Comparison of ENCODE assay signal across 2 cellular contexts in the genomic region with DNA sequence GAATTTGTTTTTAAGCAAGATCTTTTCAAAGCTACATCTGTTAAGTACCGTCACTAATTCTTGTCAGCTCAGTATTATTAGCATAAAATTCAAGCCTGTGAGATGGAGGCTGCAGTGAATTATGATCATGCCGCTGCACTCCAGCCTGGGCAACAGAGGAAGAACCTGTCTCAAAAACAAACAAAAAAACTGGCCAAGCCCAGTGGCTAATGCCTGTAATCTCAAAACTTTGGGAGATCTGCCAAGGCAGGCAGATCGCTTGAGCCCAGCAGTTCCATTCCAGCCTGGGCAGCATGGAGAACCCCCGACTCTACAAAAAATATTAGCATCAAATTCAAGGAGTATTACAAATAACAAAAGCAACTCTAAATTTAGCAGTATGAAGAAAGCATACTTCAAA.
TF ChIP-seq lines count a peak whose summit lies in the region.

No MANE protein-coding gene starts in this region.

TF ChIP-seq in SK-N-SH, 30 proteins besides CTCF, POLR2A, EP300 and RAD21 (continued from another document):
- TF ChIP-seq, protein P1, sequence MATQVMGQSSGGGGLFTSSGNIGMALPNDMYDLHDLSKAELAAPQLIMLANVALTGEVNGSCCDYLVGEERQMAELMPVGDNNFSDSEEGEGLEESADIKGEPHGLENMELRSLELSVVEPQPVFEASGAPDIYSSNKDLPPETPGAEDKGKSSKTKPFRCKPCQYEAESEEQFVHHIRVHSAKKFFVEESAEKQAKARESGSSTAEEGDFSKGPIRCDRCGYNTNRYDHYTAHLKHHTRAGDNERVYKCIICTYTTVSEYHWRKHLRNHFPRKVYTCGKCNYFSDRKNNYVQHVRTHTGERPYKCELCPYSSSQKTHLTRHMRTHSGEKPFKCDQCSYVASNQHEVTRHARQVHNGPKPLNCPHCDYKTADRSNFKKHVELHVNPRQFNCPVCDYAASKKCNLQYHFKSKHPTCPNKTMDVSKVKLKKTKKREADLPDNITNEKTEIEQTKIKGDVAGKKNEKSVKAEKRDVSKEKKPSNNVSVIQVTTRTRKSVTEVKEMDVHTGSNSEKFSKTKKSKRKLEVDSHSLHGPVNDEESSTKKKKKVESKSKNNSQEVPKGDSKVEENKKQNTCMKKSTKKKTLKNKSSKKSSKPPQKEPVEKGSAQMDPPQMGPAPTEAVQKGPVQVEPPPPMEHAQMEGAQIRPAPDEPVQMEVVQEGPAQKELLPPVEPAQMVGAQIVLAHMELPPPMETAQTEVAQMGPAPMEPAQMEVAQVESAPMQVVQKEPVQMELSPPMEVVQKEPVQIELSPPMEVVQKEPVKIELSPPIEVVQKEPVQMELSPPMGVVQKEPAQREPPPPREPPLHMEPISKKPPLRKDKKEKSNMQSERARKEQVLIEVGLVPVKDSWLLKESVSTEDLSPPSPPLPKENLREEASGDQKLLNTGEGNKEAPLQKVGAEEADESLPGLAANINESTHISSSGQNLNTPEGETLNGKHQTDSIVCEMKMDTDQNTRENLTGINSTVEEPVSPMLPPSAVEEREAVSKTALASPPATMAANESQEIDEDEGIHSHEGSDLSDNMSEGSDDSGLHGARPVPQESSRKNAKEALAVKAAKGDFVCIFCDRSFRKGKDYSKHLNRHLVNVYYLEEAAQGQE (IDR thresholded peaks at IDR 0.05; ENCODE audit: low read depth, low read length) = no peak
- TF ChIP-seq, protein P2, sequence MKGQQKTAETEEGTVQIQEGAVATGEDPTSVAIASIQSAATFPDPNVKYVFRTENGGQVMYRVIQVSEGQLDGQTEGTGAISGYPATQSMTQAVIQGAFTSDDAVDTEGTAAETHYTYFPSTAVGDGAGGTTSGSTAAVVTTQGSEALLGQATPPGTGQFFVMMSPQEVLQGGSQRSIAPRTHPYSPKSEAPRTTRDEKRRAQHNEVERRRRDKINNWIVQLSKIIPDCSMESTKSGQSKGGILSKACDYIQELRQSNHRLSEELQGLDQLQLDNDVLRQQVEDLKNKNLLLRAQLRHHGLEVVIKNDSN (IDR thresholded peaks at IDR 0.05; ENCODE audit: borderline replicate concordance, low read depth) = no peak
- TF ChIP-seq, protein P3, sequence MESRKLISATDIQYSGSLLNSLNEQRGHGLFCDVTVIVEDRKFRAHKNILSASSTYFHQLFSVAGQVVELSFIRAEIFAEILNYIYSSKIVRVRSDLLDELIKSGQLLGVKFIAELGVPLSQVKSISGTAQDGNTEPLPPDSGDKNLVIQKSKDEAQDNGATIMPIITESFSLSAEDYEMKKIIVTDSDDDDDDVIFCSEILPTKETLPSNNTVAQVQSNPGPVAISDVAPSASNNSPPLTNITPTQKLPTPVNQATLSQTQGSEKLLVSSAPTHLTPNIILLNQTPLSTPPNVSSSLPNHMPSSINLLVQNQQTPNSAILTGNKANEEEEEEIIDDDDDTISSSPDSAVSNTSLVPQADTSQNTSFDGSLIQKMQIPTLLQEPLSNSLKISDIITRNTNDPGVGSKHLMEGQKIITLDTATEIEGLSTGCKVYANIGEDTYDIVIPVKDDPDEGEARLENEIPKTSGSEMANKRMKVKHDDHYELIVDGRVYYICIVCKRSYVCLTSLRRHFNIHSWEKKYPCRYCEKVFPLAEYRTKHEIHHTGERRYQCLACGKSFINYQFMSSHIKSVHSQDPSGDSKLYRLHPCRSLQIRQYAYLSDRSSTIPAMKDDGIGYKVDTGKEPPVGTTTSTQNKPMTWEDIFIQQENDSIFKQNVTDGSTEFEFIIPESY (IDR thresholded peaks at IDR 0.05; ENCODE audit: borderline replicate concordance, low read depth) = no peak
- TF ChIP-seq CHD2 (IDR thresholded peaks at IDR 0.05; ENCODE audit: low read length, partially characterized antibody) (no peak), TEAD4 (IDR thresholded peaks at IDR 0.05; ENCODE audit: borderline replicate concordance, insufficient read depth) (no peak), FOSL2 (IDR thresholded peaks at IDR 0.05; ENCODE audit: borderline replicate concordance, low read depth) (no peak), NFIC (IDR thresholded peaks at IDR 0.05; ENCODE audit: borderline replicate concordance) (no peak)
TF ChIP-seq in SK-N-SH: peak in this region for 0.

TF ChIP-seq in SK-N-SH treated with all-trans-retinoic acid at 6 μM for 48 hours, 23 proteins besides CTCF, POLR2A, EP300 and RAD21 (continued from another document):
- TF ChIP-seq, protein P4, sequence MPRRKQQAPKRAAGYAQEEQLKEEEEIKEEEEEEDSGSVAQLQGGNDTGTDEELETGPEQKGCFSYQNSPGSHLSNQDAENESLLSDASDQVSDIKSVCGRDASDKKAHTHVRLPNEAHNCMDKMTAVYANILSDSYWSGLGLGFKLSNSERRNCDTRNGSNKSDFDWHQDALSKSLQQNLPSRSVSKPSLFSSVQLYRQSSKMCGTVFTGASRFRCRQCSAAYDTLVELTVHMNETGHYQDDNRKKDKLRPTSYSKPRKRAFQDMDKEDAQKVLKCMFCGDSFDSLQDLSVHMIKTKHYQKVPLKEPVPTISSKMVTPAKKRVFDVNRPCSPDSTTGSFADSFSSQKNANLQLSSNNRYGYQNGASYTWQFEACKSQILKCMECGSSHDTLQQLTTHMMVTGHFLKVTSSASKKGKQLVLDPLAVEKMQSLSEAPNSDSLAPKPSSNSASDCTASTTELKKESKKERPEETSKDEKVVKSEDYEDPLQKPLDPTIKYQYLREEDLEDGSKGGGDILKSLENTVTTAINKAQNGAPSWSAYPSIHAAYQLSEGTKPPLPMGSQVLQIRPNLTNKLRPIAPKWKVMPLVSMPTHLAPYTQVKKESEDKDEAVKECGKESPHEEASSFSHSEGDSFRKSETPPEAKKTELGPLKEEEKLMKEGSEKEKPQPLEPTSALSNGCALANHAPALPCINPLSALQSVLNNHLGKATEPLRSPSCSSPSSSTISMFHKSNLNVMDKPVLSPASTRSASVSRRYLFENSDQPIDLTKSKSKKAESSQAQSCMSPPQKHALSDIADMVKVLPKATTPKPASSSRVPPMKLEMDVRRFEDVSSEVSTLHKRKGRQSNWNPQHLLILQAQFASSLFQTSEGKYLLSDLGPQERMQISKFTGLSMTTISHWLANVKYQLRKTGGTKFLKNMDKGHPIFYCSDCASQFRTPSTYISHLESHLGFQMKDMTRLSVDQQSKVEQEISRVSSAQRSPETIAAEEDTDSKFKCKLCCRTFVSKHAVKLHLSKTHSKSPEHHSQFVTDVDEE (CRISPR knock-in tag; IDR thresholded peaks at IDR 0.05) = no peak
- TF ChIP-seq, protein P5, sequence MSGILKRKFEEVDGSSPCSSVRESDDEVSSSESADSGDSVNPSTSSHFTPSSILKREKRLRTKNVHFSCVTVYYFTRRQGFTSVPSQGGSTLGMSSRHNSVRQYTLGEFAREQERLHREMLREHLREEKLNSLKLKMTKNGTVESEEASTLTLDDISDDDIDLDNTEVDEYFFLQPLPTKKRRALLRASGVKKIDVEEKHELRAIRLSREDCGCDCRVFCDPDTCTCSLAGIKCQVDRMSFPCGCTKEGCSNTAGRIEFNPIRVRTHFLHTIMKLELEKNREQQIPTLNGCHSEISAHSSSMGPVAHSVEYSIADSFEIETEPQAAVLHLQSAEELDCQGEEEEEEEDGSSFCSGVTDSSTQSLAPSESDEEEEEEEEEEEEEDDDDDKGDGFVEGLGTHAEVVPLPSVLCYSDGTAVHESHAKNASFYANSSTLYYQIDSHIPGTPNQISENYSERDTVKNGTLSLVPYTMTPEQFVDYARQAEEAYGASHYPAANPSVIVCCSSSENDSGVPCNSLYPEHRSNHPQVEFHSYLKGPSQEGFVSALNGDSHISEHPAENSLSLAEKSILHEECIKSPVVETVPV (CRISPR knock-in tag; IDR thresholded peaks at IDR 0.05) = no peak
- TF ChIP-seq ZNF70 (CRISPR knock-in tag; IDR thresholded peaks at IDR 0.05) (no peak), OSR1 (CRISPR knock-in tag; IDR thresholded peaks at IDR 0.05) (no peak), ZNF8 (CRISPR knock-in tag; IDR thresholded peaks at IDR 0.05) (no peak), ZNF565 (CRISPR knock-in tag; conservative IDR thresholded peaks at IDR 0.05; ENCODE audit: low read depth) (no peak), TOX (CRISPR knock-in tag; IDR thresholded peaks at IDR 0.05; ENCODE audit: borderline replicate concordance) (no peak), ZFP30 (CRISPR knock-in tag; IDR thresholded peaks at IDR 0.05) (no peak)
- TF ChIP-seq, protein P6, sequence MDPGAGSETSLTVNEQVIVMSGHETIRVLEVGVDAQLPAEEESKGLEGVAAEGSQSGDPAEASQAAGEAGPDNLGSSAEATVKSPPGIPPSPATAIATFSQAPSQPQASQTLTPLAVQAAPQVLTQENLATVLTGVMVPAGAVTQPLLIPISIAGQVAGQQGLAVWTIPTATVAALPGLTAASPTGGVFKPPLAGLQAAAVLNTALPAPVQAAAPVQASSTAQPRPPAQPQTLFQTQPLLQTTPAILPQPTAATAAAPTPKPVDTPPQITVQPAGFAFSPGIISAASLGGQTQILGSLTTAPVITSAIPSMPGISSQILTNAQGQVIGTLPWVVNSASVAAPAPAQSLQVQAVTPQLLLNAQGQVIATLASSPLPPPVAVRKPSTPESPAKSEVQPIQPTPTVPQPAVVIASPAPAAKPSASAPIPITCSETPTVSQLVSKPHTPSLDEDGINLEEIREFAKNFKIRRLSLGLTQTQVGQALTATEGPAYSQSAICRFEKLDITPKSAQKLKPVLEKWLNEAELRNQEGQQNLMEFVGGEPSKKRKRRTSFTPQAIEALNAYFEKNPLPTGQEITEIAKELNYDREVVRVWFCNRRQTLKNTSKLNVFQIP (CRISPR knock-in tag; IDR thresholded peaks at IDR 0.05; ENCODE audit: borderline replicate concordance, low read depth) = no peak
